In genomic region chr11:128422576-128423370, GRCh38 we compare ENCODE assay signal across 8 cellular contexts.
DNase-seq lines count a peak whose midpoint lies in the region; ATAC-seq and TF ChIP-seq lines count a peak whose summit lies in the region.

No MANE protein-coding gene starts in this region.

- no peaks in the 10 kb centered on the region for H3K9me3 Mint-ChIP-seq in activated naive CD4-positive, alpha-beta T cell treated with anti-CD3 and anti-CD28 coated beads for 36 hours
- no peaks in the 10 kb centered on the region for H3K9me3 Mint-ChIP-seq in endothelial cell (ENCODE audit: unreplicated experiment)

- H3K27ac ChIP-seq in SK-N-SH (ENCODE audit: low read depth in 2 of 2, low read length in 1 of 2), result peak overlapping the region in 1 of 2 experiments; percentile 98; a peak in 2 of 4 replicates
- peak overlapping the region; percentile 99 for H3K27ac ChIP-seq in smooth muscle cell (ENCODE audit: low read depth)
- no peak overlapping the region for H3K27ac ChIP-seq in uterus

- H3K4me3 Mint-ChIP-seq in activated naive CD4-positive, alpha-beta T cell treated with anti-CD3 and anti-CD28 coated beads for 36 hours, result peak overlapping the region; percentile 44
- H3K4me3 Mint-ChIP-seq in endothelial cell (ENCODE audit: unreplicated experiment), result no peak overlapping the region

- no peaks in the 10 kb centered on the region for H3K9me3 ChIP-seq in SK-N-SH
- no peaks in the 10 kb centered on the region for H3K9me3 ChIP-seq in smooth muscle cell (replicated peaks; ENCODE audit: low read depth)
- H3K9me3 ChIP-seq in uterus, result no peaks in the 10 kb centered on the region

- H3K4me3 ChIP-seq in SK-N-SH (ENCODE audit: low read depth in 2 of 2, low read length in 1 of 2) (no peak overlapping the region), smooth muscle cell (no peak overlapping the region), uterus (no peak overlapping the region)

- H3K79me2 ChIP-seq in SK-N-SH (ENCODE audit: insufficient read depth) (no peaks in the 10 kb centered on the region), smooth muscle cell (ENCODE audit: low read depth) (no peaks in the 10 kb centered on the region)

- H3K4me1 ChIP-seq in SK-N-SH (ENCODE audit: control insufficient read depth in 1 of 2, insufficient read depth in 2 of 2, low read depth in 1 of 2, low read length in 1 of 2) (peaks cover 16 to 56% of the 10 kb centered on the region in 2 experiments; a peak in 3 of 4 replicates), smooth muscle cell (ENCODE audit: low read depth) (peaks cover 5% of the 10 kb centered on the region), uterus (peaks cover 3 to 4% of the 10 kb centered on the region in 2 donors)

- no peak overlapping the region for H2AFZ ChIP-seq in SK-N-SH (ENCODE audit: low read depth)
- no peak overlapping the region for H2AFZ ChIP-seq in smooth muscle cell (ENCODE audit: low read depth)

- H3F3A ChIP-seq in SK-N-SH (replicated peaks; ENCODE audit: insufficient read depth) (peaks cover 9% of the 10 kb centered on the region), smooth muscle cell (ENCODE audit: low read depth) (peaks cover 22% of the 10 kb centered on the region)

- POLR2A ChIA-PET in SK-N-SH (lab: Yijun Ruan, JAX), result interaction anchor here (0.8 kb wide), 1 partner anchor 22 kb away, joined by 5 read pairs; no protein-coding TSS in a partner anchor

- no peak for TF ChIP-seq POLR2A in uterus (IDR thresholded peaks at IDR 0.05)

- TF ChIP-seq RAD21 in SK-N-SH (IDR thresholded peaks at IDR 0.05; ENCODE audit: low read length), result peak; percentile 23

- ATAC-seq in GM21447 (IDR thresholded peaks at IDR 0.05; ENCODE audit: unreplicated experiment), result peak; percentile 39
- no peak for ATAC-seq in GM18520 (IDR thresholded peaks at IDR 0.05; ENCODE audit: unreplicated experiment)

- no peaks in the 10 kb centered on the region for H3K36me3 ChIP-seq in SK-N-SH (replicated peaks in 1 of 2; ENCODE audit: control insufficient read depth in 1 of 2, insufficient read depth in 2 of 2, low read length in 1 of 2)
- H3K36me3 ChIP-seq in smooth muscle cell (ENCODE audit: low read depth), result no peaks in the 10 kb centered on the region
- no peaks in the 10 kb centered on the region for H3K36me3 ChIP-seq in uterus

- H3K27me3 Mint-ChIP-seq in activated naive CD4-positive, alpha-beta T cell treated with anti-CD3 and anti-CD28 coated beads for 36 hours (ENCODE audit: low read depth), result no peaks in the 10 kb centered on the region
- no peaks in the 10 kb centered on the region for H3K27me3 Mint-ChIP-seq in endothelial cell (ENCODE audit: unreplicated experiment)

- intact Hi-C loops in activated naive CD4-positive, alpha-beta T cell treated with anti-CD3 and anti-CD28 coated beads for 36 hours (cut with micrococcal nuclease), result loop anchor here (1.0 to 2.0 kb wide), 9 partner anchors 42 to 383 kb away; no protein-coding TSS in a partner anchor
- intact Hi-C loops in uterus (cut with DNase I; ENCODE audit: low total_unique reads), result no loop called here

- TF ChIP-seq EP300 in SK-N-SH (IDR thresholded peaks at IDR 0.05; ENCODE audit: borderline replicate concordance in 1 of 2, low read depth in 1 of 2, low read length in 1 of 2), result peak in 1 of 2 experiments; percentile 57; a peak in 1 of 4 replicates

- H3K9me2 ChIP-seq in SK-N-SH, result no peaks in the 10 kb centered on the region

- H3K4me1 Mint-ChIP-seq in activated naive CD4-positive, alpha-beta T cell treated with anti-CD3 and anti-CD28 coated beads for 36 hours (ENCODE audit: low read depth), result peaks cover 63% of the 10 kb centered on the region
- H3K4me1 Mint-ChIP-seq in endothelial cell (ENCODE audit: unreplicated experiment), result peaks cover 3% of the 10 kb centered on the region

- H3K4me2 ChIP-seq in SK-N-SH, result no peak overlapping the region
- H3K4me2 ChIP-seq in smooth muscle cell, result peak overlapping the region; percentile 68

- no peak overlapping the region for H3K9ac ChIP-seq in SK-N-SH
- H3K9ac ChIP-seq in smooth muscle cell (ENCODE audit: low read depth), result peak overlapping the region; percentile 96

- H3K27ac Mint-ChIP-seq in activated naive CD4-positive, alpha-beta T cell treated with anti-CD3 and anti-CD28 coated beads for 36 hours, result peak overlapping the region; percentile 75
- no peak overlapping the region for H3K27ac Mint-ChIP-seq in endothelial cell (ENCODE audit: unreplicated experiment)

- H3K27me3 ChIP-seq in SK-N-SH (ENCODE audit: insufficient read depth) (no peaks in the 10 kb centered on the region), smooth muscle cell (ENCODE audit: low read depth) (no peaks in the 10 kb centered on the region), uterus (no peaks in the 10 kb centered on the region)

- DNase-seq in SK-N-SH (peak; percentile 84), smooth muscle cell (lab: John Stamatoyannopoulos, UW; ENCODE audit: unreplicated experiment) (no peak), uterus (no peak), endothelial cell (ENCODE audit: low spot score) (no peak), HuH-7.5 (ENCODE audit: low spot score) (no peak)
- DNase-seq in activated naive CD4-positive, alpha-beta T cell treated with anti-CD3 and anti-CD28 coated beads for 36 hours, result peak; percentile 96

- no peaks in the 10 kb centered on the region for H3K36me3 Mint-ChIP-seq in activated naive CD4-positive, alpha-beta T cell treated with anti-CD3 and anti-CD28 coated beads for 36 hours (ENCODE audit: low read depth)
- no peaks in the 10 kb centered on the region for H3K36me3 Mint-ChIP-seq in endothelial cell (ENCODE audit: low read depth, unreplicated experiment)

- WGBS in SK-N-SH (ENCODE audit: low lambda C conversion rate), result 84% methylated on average over 10 of the region's 16 CpGs
- WGBS in smooth muscle cell (ENCODE audit: low lambda C conversion rate), result 73% methylated on average over 16 of the region's 16 CpGs

- H4K20me1 ChIP-seq in SK-N-SH (ENCODE audit: insufficient read depth) (no peaks in the 10 kb centered on the region), smooth muscle cell (ENCODE audit: low read depth) (no peaks in the 10 kb centered on the region)

- no peak for TF ChIP-seq CTCF in SK-N-SH (IDR thresholded peaks at IDR 0.05)
- no peak for TF ChIP-seq CTCF in smooth muscle cell (IDR thresholded peaks at IDR 0.05; ENCODE audit: borderline replicate concordance, insufficient read depth, poor library complexity, severe bottlenecking)
- no peak for TF ChIP-seq CTCF in uterus (IDR thresholded peaks at IDR 0.05)
- TF ChIP-seq CTCF in endothelial cell (IDR thresholded peaks at IDR 0.05; ENCODE audit: unreplicated experiment), result no peak

- CTCF ChIA-PET in SK-N-SH (lab: Yijun Ruan, JAX), result interaction anchor here (0.6 to 2.1 kb wide), 11 partner anchors 9 to 251 kb away, joined by 3 to 9 read pairs (median 4); no protein-coding TSS in a partner anchor
- CTCF ChIA-PET in activated naive CD4-positive, alpha-beta T cell treated with anti-CD3 and anti-CD28 coated beads for 36 hours (lab: Charles Lee), result interaction anchor here (0.5 to 2.5 kb wide), 13 partner anchors 12 to 208 kb away, joined by 3 to 9 read pairs (median 5); no protein-coding TSS in a partner anchor

TF ChIP-seq in SK-N-SH, 30 proteins besides CTCF, POLR2A, EP300 and RAD21:
- TF ChIP-seq TCF12 (IDR thresholded peaks at IDR 0.05) (no peak), FOXJ3 (CRISPR knock-in tag; IDR thresholded peaks at IDR 0.05) (peak; percentile 65; the same call in 1 of the 2 replicates), FOSL2 (IDR thresholded peaks at IDR 0.05; ENCODE audit: borderline replicate concordance, low read depth) (no peak), MAX (IDR thresholded peaks at IDR 0.05; ENCODE audit: low read depth) (no peak), MEF2A (IDR thresholded peaks at IDR 0.05; ENCODE audit: borderline replicate concordance, low read depth) (no peak), RXRA (IDR thresholded peaks at IDR 0.05; ENCODE audit: borderline replicate concordance, low read depth) (no peak), GABPA (IDR thresholded peaks at IDR 0.05; ENCODE audit: low read depth) (no peak), CHD2 (IDR thresholded peaks at IDR 0.05; ENCODE audit: low read length, partially characterized antibody) (peak; percentile 84), RCOR1 (IDR thresholded peaks at IDR 0.05; ENCODE audit: low read length) (peak; percentile 55; the same call in 1 of the 2 replicates), MXI1 (IDR thresholded peaks at IDR 0.05; ENCODE audit: low read depth, low read length) (peak; percentile 65; the same call in 1 of the 2 replicates)

Comparison
In these comparisons a context has a peak if more than half of its experiments do, and no peak if none do; other contexts are left out.
1. DNase-seq: peak in SK-N-SH (single experiment) and activated naive CD4-positive, alpha-beta T cell treated with anti-CD3 and anti-CD28 coated beads for 36 hours (single experiment); none in smooth muscle cell (single experiment), uterus (0 of 2), endothelial cell (single experiment) and HuH-7.5 (single experiment).